ENCODE assay signal across 8 cellular contexts in genomic region chr17:77609553-77610517, GRCh38.
A peak's percentile ranks its signal among the peaks of the same experiment; 100 is the strongest.
DNase-seq lines count a peak whose midpoint lies in the region; ATAC-seq and TF ChIP-seq lines count a peak whose summit lies in the region.

No MANE protein-coding gene starts in this region.

- H4K20me1 ChIP-seq in BLaER1 = no peaks in the 10 kb centered on the region
- H4K20me1 ChIP-seq in PC-9 (ENCODE audit: insufficient read depth) = no peaks in the 10 kb centered on the region

- H3K9me3 ChIP-seq in BLaER1 (no peaks in the 10 kb centered on the region), PC-9 (ENCODE audit: insufficient read depth, low read depth) (no peaks in the 10 kb centered on the region)

- H3K79me2 ChIP-seq in PC-9 (ENCODE audit: low read depth) = no peaks in the 10 kb centered on the region

- no TSS peak for BruUV-seq in PC-9 (replicated peaks; lab: Mats Ljungman, UMichigan)

- H3K9me2 ChIP-seq in PC-9 (ENCODE audit: insufficient read depth) = no peaks in the 10 kb centered on the region

- intact Hi-C loops in PC-9 (cut with micrococcal nuclease; ENCODE audit: unreplicated experiment) = no loop called here

- peaks cover 23% of the 10 kb centered on the region for H3K4me1 ChIP-seq in BLaER1
- no peaks in the 10 kb centered on the region for H3K4me1 ChIP-seq in PC-9 (replicated peaks; ENCODE audit: insufficient read depth)

- peak overlapping the region; percentile 92 for H3K27ac Mint-ChIP-seq in activated naive CD4-positive, alpha-beta T cell treated with anti-CD3 and anti-CD28 coated beads, Interleukin-2, amount 10 ng/mL, durations not matched to agents 7 days and 5 days
- H3K27ac Mint-ChIP-seq in neural crest cell (ENCODE audit: unreplicated experiment) (peak overlapping the region; percentile 93), type B pancreatic cell (no peak overlapping the region)

- H3K4me1 Mint-ChIP-seq in activated naive CD4-positive, alpha-beta T cell treated with anti-CD3 and anti-CD28 coated beads, Interleukin-2, amount 10 ng/mL, durations not matched to agents 7 days and 5 days = peaks cover 32% of the 10 kb centered on the region
- H3K4me1 Mint-ChIP-seq in neural crest cell (no peaks in the 10 kb centered on the region), type B pancreatic cell (ENCODE audit: unreplicated experiment) (peaks cover 23% of the 10 kb centered on the region)

- H3K9ac ChIP-seq in BLaER1 = 0 out of 2 replicates have a peak overlapping the region, but pooled peaks have one; percentile 24

- no peaks in the 10 kb centered on the region for H3K9me3 Mint-ChIP-seq in activated naive CD4-positive, alpha-beta T cell treated with anti-CD3 and anti-CD28 coated beads, Interleukin-2, amount 10 ng/mL, durations not matched to agents 7 days and 5 days
- no peaks in the 10 kb centered on the region for H3K9me3 Mint-ChIP-seq in neural crest cell
- H3K9me3 Mint-ChIP-seq in type B pancreatic cell = no peaks in the 10 kb centered on the region

- H3K27me3 ChIP-seq in BLaER1 (no peaks in the 10 kb centered on the region), PC-9 (ENCODE audit: insufficient read depth, low read depth) (peaks cover 85% of the 10 kb centered on the region)

- no peaks in the 10 kb centered on the region for H3K36me3 ChIP-seq in BLaER1
- H3K36me3 ChIP-seq in PC-9 (ENCODE audit: low read depth) = no peaks in the 10 kb centered on the region

- no peak overlapping the region for H3K27ac ChIP-seq in BLaER1
- no peak overlapping the region for H3K27ac ChIP-seq in PC-9

- no peak overlapping the region for H3K4me3 ChIP-seq in BLaER1
- H3K4me3 ChIP-seq in PC-9 = no peak overlapping the region

- H3K4me2 ChIP-seq in BLaER1 (peak overlapping the region; percentile 68), PC-9 (0 out of 2 replicates have a peak overlapping the region, but pooled peaks have one; percentile 11)

- POLR2A ChIA-PET in PC-9 (lab: Charles Lee; ENCODE audit: unreplicated experiment) = no interaction called here

- CTCF ChIA-PET in PC-9 (lab: Charles Lee) = no interaction called here
- CTCF ChIA-PET in activated naive CD4-positive, alpha-beta T cell treated with anti-CD3 and anti-CD28 coated beads, Interleukin-2, amount 10 ng/mL, durations not matched to agents 7 days and 5 days (lab: Charles Lee) = interaction anchor here (0.9 to 1.1 kb wide), 2 partner anchors 10 to 411 kb away, joined by 4 read pairs; no protein-coding TSS in a partner anchor

- DNase-seq in PC-9 (no peak), neural crest cell (ENCODE audit: low read depth, low spot score) (no peak), type B pancreatic cell (ENCODE audit: extremely low spot score, unreplicated experiment) (no peak), NCI-H526 treated with DMSO at 0.1 percent for 48 hours (lab: John Stamatoyannopoulos, UW) (no peak), anterior cingulate cortex (lab: John Stamatoyannopoulos, UW) (no peak)
- peak; percentile 86 for DNase-seq in activated naive CD4-positive, alpha-beta T cell treated with anti-CD3 and anti-CD28 coated beads, Interleukin-2, amount 10 ng/mL, durations not matched to agents 7 days and 5 days

- no peaks in the 10 kb centered on the region for H3F3A ChIP-seq in PC-9 (ENCODE audit: insufficient read depth, low read depth)

- peak overlapping the region; percentile 44 for H3K4me3 Mint-ChIP-seq in activated naive CD4-positive, alpha-beta T cell treated with anti-CD3 and anti-CD28 coated beads, Interleukin-2, amount 10 ng/mL, durations not matched to agents 7 days and 5 days
- H3K4me3 Mint-ChIP-seq in neural crest cell (no peak overlapping the region), type B pancreatic cell (peak overlapping the region; percentile 17)

- H3K27me3 Mint-ChIP-seq in activated naive CD4-positive, alpha-beta T cell treated with anti-CD3 and anti-CD28 coated beads, Interleukin-2, amount 10 ng/mL, durations not matched to agents 7 days and 5 days = peaks cover 33% of the 10 kb centered on the region
- H3K27me3 Mint-ChIP-seq in neural crest cell (ENCODE audit: low read depth) (peaks cover 7% of the 10 kb centered on the region), type B pancreatic cell (peaks cover 12% of the 10 kb centered on the region)

- no peak overlapping the region for H2AFZ ChIP-seq in PC-9

- TF ChIP-seq CTCF in PC-9 (conservative IDR thresholded peaks at IDR 0.05) (no peak), neural crest cell (conservative IDR thresholded peaks at IDR 0.05) (no peak), type B pancreatic cell (conservative IDR thresholded peaks at IDR 0.05) (no peak)

- no peak for ATAC-seq in GM18873 (IDR thresholded peaks at IDR 0.05; ENCODE audit: low FRiP score, unreplicated experiment)

- no peaks in the 10 kb centered on the region for H3K36me3 Mint-ChIP-seq in activated naive CD4-positive, alpha-beta T cell treated with anti-CD3 and anti-CD28 coated beads, Interleukin-2, amount 10 ng/mL, durations not matched to agents 7 days and 5 days
- H3K36me3 Mint-ChIP-seq in neural crest cell (ENCODE audit: low read depth) (no peaks in the 10 kb centered on the region), type B pancreatic cell (no peaks in the 10 kb centered on the region)
